In genomic region chr13:106560791-106561190, GRCh38 we compare ENCODE assay signal across 11 cellular contexts. TPM values are rescaled to one million over a fixed set of nuclear protein-coding genes. Genes with fewer than 3 reads are reported as not detected.
A peak's percentile ranks its signal among the peaks of the same experiment; 100 is the strongest.
DNase-seq lines count a peak whose midpoint lies in the region; ATAC-seq and TF ChIP-seq lines count a peak whose summit lies in the region.
"Had no signal": no experiment of that assay in that cellular context is flagged by ENCODE, and none has a peak within 500 bp of the region (broad histone marks: within the 10 kb centered on the region; RNA-seq: fewer than 3 reads in every experiment).

No MANE protein-coding gene starts in this region.

- H3K4me1 ChIP-seq in gastrocnemius medialis = peaks cover 59 to 77% of the 10 kb centered on the region in 2 donors
- H3K4me1 ChIP-seq in ovary (ENCODE audit: insufficient read depth) = peaks cover 14% of the 10 kb centered on the region

- ATAC-seq in GM18873 (IDR thresholded peaks at IDR 0.05; ENCODE audit: low FRiP score, unreplicated experiment) (peak; percentile 43), HG02798 (IDR thresholded peaks at IDR 0.05; ENCODE audit: poor library complexity, unreplicated experiment) (peak; percentile 39), gastrocnemius medialis (no peak)

- WGBS in ovary, 3 donors = 73 to 83% (median 79%) methylated on average over 1 of the region's 1 CpG

- H3K4me1 Mint-ChIP-seq in activated T-helper 1 cell treated with anti-CD3 and anti-CD28 coated beads, Interleukin-12 subunit alpha, Interleukin-12 subunit beta, Interleukin-2, Interleukin-4 antibody, amounts not matched to agents 30 ng/mL and 10 ng/mL and 1 ng/mL, durations not matched to agents 14 hours and 24 hours and 36 hours (ENCODE audit: low read depth) = peaks cover 70% of the 10 kb centered on the region

- H3K27ac Mint-ChIP-seq in activated T-helper 1 cell treated with anti-CD3 and anti-CD28 coated beads, Interleukin-12 subunit alpha, Interleukin-12 subunit beta, Interleukin-2, Interleukin-4 antibody, amounts not matched to agents 30 ng/mL and 10 ng/mL and 1 ng/mL, durations not matched to agents 14 hours and 24 hours and 36 hours = peak overlapping the region; percentile 49

- TF ChIP-seq CTCF in gastrocnemius medialis (IDR thresholded peaks at IDR 0.05 in 4 of 5, conservative IDR thresholded peaks at IDR 0.05 in 1 of 5) = no peak
- no peak for TF ChIP-seq CTCF in ovary (IDR thresholded peaks at IDR 0.05)

- H3K27me3 ChIP-seq in gastrocnemius medialis (no peaks in the 10 kb centered on the region), ovary (no peaks in the 10 kb centered on the region)

- H3K27me3 Mint-ChIP-seq in activated T-helper 1 cell treated with anti-CD3 and anti-CD28 coated beads, Interleukin-12 subunit alpha, Interleukin-12 subunit beta, Interleukin-2, Interleukin-4 antibody, amounts not matched to agents 30 ng/mL and 10 ng/mL and 1 ng/mL, durations not matched to agents 14 hours and 24 hours and 36 hours (ENCODE audit: insufficient read depth) = no peaks in the 10 kb centered on the region

- DNase-seq in activated T-helper 1 cell treated with anti-CD3 and anti-CD28 coated beads, Interleukin-12 subunit alpha, Interleukin-12 subunit beta, Interleukin-2, Interleukin-4 antibody, amounts not matched to agents 30 ng/mL and 10 ng/mL and 1 ng/mL, durations not matched to agents 14 hours and 24 hours and 36 hours (ENCODE audit: low spot score) = no peak
- DNase-seq in gastrocnemius medialis (no peak), hepatic stellate cell (ENCODE audit: low spot score) (no peak), ovary (no peak)
- DNase-seq in stimulated activated CD4-positive, alpha-beta T cell treated with anti-CD3 and anti-CD28 coated beads, Interleukin-4, amount 100 ng/mL, for 4 hours = no peak
- DNase-seq: DMS79 treated with DMSO at 0.1 percent for 48 hours, hypothalamus, MM.1S, NCI-H82 had no signal

- H3K36me3 ChIP-seq in gastrocnemius medialis = peaks cover 0 to 32% of the 10 kb centered on the region in 2 donors
- H3K36me3 ChIP-seq in ovary = no peaks in the 10 kb centered on the region

- no peak for TF ChIP-seq POLR2A in gastrocnemius medialis (IDR thresholded peaks at IDR 0.05)
- TF ChIP-seq POLR2A in ovary (IDR thresholded peaks at IDR 0.05) = no peak

- intact Hi-C loops in activated T-helper 1 cell treated with anti-CD3 and anti-CD28 coated beads, Interleukin-12 subunit alpha, Interleukin-12 subunit beta, Interleukin-2, Interleukin-4 antibody, amounts not matched to agents 30 ng/mL and 10 ng/mL and 1 ng/mL, durations not matched to agents 14 hours and 24 hours and 36 hours (cut with micrococcal nuclease) = loop anchor here (1.0 to 10.0 kb wide), 3 partner anchors 8 to 1426 kb away; partner anchors contain the start of gene ARGLU1
- intact Hi-C loops in gastrocnemius medialis (cut with DNase I; ENCODE audit: low total_unique reads) (loop anchor here (10.0 kb wide), 1 partner anchor 354 kb away; no protein-coding TSS in a partner anchor), ovary (cut with DNase I) (no loop called here)

- H3K9me3 ChIP-seq in gastrocnemius medialis (no peaks in the 10 kb centered on the region), ovary (no peaks in the 10 kb centered on the region)

- H3K4me3 Mint-ChIP-seq in activated T-helper 1 cell treated with anti-CD3 and anti-CD28 coated beads, Interleukin-12 subunit alpha, Interleukin-12 subunit beta, Interleukin-2, Interleukin-4 antibody, amounts not matched to agents 30 ng/mL and 10 ng/mL and 1 ng/mL, durations not matched to agents 14 hours and 24 hours and 36 hours = no peak overlapping the region

- H3K36me3 Mint-ChIP-seq in activated T-helper 1 cell treated with anti-CD3 and anti-CD28 coated beads, Interleukin-12 subunit alpha, Interleukin-12 subunit beta, Interleukin-2, Interleukin-4 antibody, amounts not matched to agents 30 ng/mL and 10 ng/mL and 1 ng/mL, durations not matched to agents 14 hours and 24 hours and 36 hours (ENCODE audit: low read depth) = peaks cover 39% of the 10 kb centered on the region

- TF ChIP-seq EP300 in ovary (IDR thresholded peaks at IDR 0.05) = no peak

- H3K27ac ChIP-seq in gastrocnemius medialis (peak overlapping the region in 3 of 4 donors; percentile 53 to 66 (median 59)), ovary (no peak overlapping the region)

- no peak overlapping the region for H3K4me3 ChIP-seq in gastrocnemius medialis
- H3K4me3 ChIP-seq in ovary = no peak overlapping the region

- in situ Hi-C loops in gastrocnemius medialis (cut with MboI; ENCODE audit: low sequenced_read_pairs in 4 of 4) = loop anchor here in 1 of 4 donors (25.0 kb wide), 1 partner anchor 1652 kb away; the partner anchor contains the start of genes ABHD13 and LIG4

- no peaks in the 10 kb centered on the region for H3K9me3 Mint-ChIP-seq in activated T-helper 1 cell treated with anti-CD3 and anti-CD28 coated beads, Interleukin-12 subunit alpha, Interleukin-12 subunit beta, Interleukin-2, Interleukin-4 antibody, amounts not matched to agents 30 ng/mL and 10 ng/mL and 1 ng/mL, durations not matched to agents 14 hours and 24 hours and 36 hours

RNA-seq across cellular contexts. Expression of gene ARGLU1, which starts 7.1 kb away (rescaled TPM):
- total RNA-seq in activated T-helper 1 cell treated with anti-CD3 and anti-CD28 coated beads, Interleukin-12 subunit alpha, Interleukin-12 subunit beta, Interleukin-2, Interleukin-4 antibody, amounts not matched to agents 30 ng/mL and 10 ng/mL and 1 ng/mL, durations not matched to agents 14 hours and 24 hours and 36 hours = 89.8 and 91.5 TPM in 2 replicates
- total RNA-seq in gastrocnemius medialis (10 to 100 TPM; 10.0 to 41.1 (median 12.9) TPM), ovary (100 to 1,000 TPM in 2 of 7 donors, 10 to 100 TPM in 5; 72.6 to 136 (median 76.8) TPM)
- 100 to 1,000 TPM in 1 of 2 donors, 10 to 100 TPM in 1; 72.5 to 108 TPM for polyA plus RNA-seq in ovary

RNA-seq across cellular contexts. Expression of gene EFNB2, which starts 25.3 kb away (rescaled TPM):
- 0.44 and 0.51 TPM in 2 replicates for total RNA-seq in activated T-helper 1 cell treated with anti-CD3 and anti-CD28 coated beads, Interleukin-12 subunit alpha, Interleukin-12 subunit beta, Interleukin-2, Interleukin-4 antibody, amounts not matched to agents 30 ng/mL and 10 ng/mL and 1 ng/mL, durations not matched to agents 14 hours and 24 hours and 36 hours
- 1 to 10 TPM; 5.7 to 9.3 (median 6.1) TPM for total RNA-seq in gastrocnemius medialis
- total RNA-seq in ovary = 10 to 100 TPM in 3 of 7 donors, 1 to 10 TPM in 4; 3.7 to 33.2 (median 8.7) TPM
- 10 to 100 TPM; 13.5 to 25.3 TPM for polyA plus RNA-seq in ovary

Comparison
In these comparisons a context has a peak if more than half of its experiments do, and no peak if none do; other contexts are left out.
1. ATAC-seq: peak in GM18873 (single experiment) and HG02798 (single experiment); none in gastrocnemius medialis (0 of 2).
2. H3K27ac ChIP-seq: peak in gastrocnemius medialis (3 of 4); none in ovary (0 of 2).
3. intact Hi-C loops: an anchor here in activated T-helper 1 cell treated with anti-CD3 and anti-CD28 coated beads, Interleukin-12 subunit alpha, Interleukin-12 subunit beta, Interleukin-2, Interleukin-4 antibody, amounts not matched to agents 30 ng/mL and 10 ng/mL and 1 ng/mL, durations not matched to agents 14 hours and 24 hours and 36 hours (1.0 to 10.0 kb wide) and gastrocnemius medialis (10.0 kb wide); none called in ovary.